1 cellular context compared by ENCODE assay signal in genomic region chr4:98260579-98261290, GRCh38.
A peak's percentile ranks its signal among the peaks of the same experiment; 100 is the strongest.
TF ChIP-seq lines count a peak whose summit lies in the region.

No MANE protein-coding gene starts in this region.

TF ChIP-seq in SK-N-SH, 30 proteins besides CTCF, POLR2A, EP300 and RAD21 (continued from another document):
- TF ChIP-seq TAF1 (IDR thresholded peaks at IDR 0.05; ENCODE audit: borderline replicate concordance, low read depth, low read length) (peak; percentile 89), MXI1 (IDR thresholded peaks at IDR 0.05; ENCODE audit: low read depth, low read length) (peak; percentile 69), FOXJ3 (CRISPR knock-in tag; IDR thresholded peaks at IDR 0.05) (no peak)
